In the genomic region with DNA sequence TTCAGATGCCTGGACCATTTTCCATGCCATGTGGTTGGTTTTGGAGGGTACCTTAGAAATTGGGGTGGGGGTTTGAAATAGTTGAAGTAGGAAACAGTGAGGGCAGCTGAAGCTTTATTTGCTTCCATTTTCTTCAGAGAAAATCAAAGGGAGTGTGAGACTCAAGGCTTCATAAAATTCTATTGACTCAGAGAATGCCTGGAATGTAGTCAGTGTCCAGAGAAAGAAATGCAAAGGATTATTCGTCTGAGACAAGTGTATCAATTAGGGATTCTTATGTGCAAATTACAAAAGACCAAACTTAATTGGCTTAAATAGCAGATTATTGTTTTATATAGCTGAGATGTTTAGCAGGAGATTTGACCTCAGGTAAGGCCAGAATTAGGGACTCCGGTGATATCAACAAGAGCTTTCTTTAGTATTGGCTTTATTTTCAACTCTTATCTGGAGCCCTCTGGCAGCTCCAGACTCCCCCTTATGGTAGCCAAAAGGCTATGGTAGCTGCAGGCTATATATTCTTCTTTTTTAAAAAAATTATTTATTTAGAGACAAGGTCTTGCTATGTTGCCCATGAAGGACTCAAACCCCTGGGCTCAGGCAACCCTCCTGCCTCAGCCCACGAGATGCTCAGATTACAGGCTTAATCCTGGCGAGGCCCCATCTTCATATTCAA, we compare ENCODE assay signal across 16 cellular contexts. TPM values are rescaled to one million over a fixed set of nuclear protein-coding genes. Genes with fewer than 3 reads are reported as not detected.
DNase-seq lines count a peak whose midpoint lies in the region; ATAC-seq and TF ChIP-seq lines count a peak whose summit lies in the region.
"Had no signal": no experiment of that assay in that cellular context is flagged by ENCODE, and none has a peak within 500 bp of the region (broad histone marks: within the 10 kb centered on the region; RNA-seq: fewer than 3 reads in every experiment).

No MANE protein-coding gene starts in this region.

- H2AFZ ChIP-seq in MM.1S (ENCODE audit: low read length): no peak overlapping the region
- no peak overlapping the region for H2AFZ ChIP-seq in osteoblast (ENCODE audit: low read length)
- H2AFZ ChIP-seq: PC-9 had no signal

- no peaks in the 10 kb centered on the region for H3F3A ChIP-seq in MM.1S (ENCODE audit: insufficient read depth, low read length)

- H3K36me3 ChIP-seq in MM.1S (replicated peaks; ENCODE audit: insufficient read depth, low read length) (no peaks in the 10 kb centered on the region), osteoblast (ENCODE audit: insufficient read depth, low read length) (no peaks in the 10 kb centered on the region), mesendoderm (ENCODE audit: control insufficient read depth, insufficient read depth, low read length) (no peaks in the 10 kb centered on the region)
- H3K36me3 ChIP-seq: transverse colon had no signal

- H4K5ac ChIP-seq in mesendoderm (ENCODE audit: low read length): no peak overlapping the region

- no CpG with 5 or more reads among the region's 4 CpGs for WGBS in mesendoderm (ENCODE audit: extremely low coverage, insufficient coverage, low lambda C conversion rate)

- no peak overlapping the region for H3K4ac ChIP-seq in mesendoderm (ENCODE audit: low read depth, low read length)

- no peak overlapping the region for H2BK120ac ChIP-seq in mesendoderm (ENCODE audit: low read depth, low read length)

- H3K9ac ChIP-seq in MM.1S (ENCODE audit: low read length) (no peak overlapping the region), mesendoderm (ENCODE audit: low read length) (no peak overlapping the region)

- H3K27ac ChIP-seq in MM.1S (ENCODE audit: low read length) (no peak overlapping the region), osteoblast (ENCODE audit: low read depth, low read length) (no peak overlapping the region), mesendoderm (ENCODE audit: low read depth, low read length) (no peak overlapping the region)
- H3K27ac ChIP-seq: PC-9, transverse colon had no signal

- H4K8ac ChIP-seq in mesendoderm (ENCODE audit: low read depth, low read length): no peak overlapping the region

- no peak overlapping the region for H3K56ac ChIP-seq in mesendoderm (ENCODE audit: low read length)

- H3K27me3 ChIP-seq in MM.1S (replicated peaks; ENCODE audit: insufficient read depth, low read length) (no peaks in the 10 kb centered on the region), osteoblast (ENCODE audit: insufficient read depth, low read length) (peaks cover 4% of the 10 kb centered on the region), mesendoderm (ENCODE audit: insufficient read depth, low read length, poor library complexity) (no peaks in the 10 kb centered on the region)
- H3K27me3 ChIP-seq: transverse colon had no signal

- H3K23ac ChIP-seq in mesendoderm (ENCODE audit: low read length): no peak overlapping the region

- H3K18ac ChIP-seq in mesendoderm (ENCODE audit: low read length): no peak overlapping the region

- H3K79me1 ChIP-seq in mesendoderm (ENCODE audit: low read length): no peaks in the 10 kb centered on the region

- H3K79me2 ChIP-seq in MM.1S (ENCODE audit: low read length) (no peaks in the 10 kb centered on the region), osteoblast (ENCODE audit: insufficient read depth, low read length) (no peaks in the 10 kb centered on the region), mesendoderm (ENCODE audit: control insufficient read depth, insufficient read depth, low read length) (no peaks in the 10 kb centered on the region)

- H3K4me1 ChIP-seq in MM.1S (ENCODE audit: low read length): peaks cover 9% of the 10 kb centered on the region; the same call in 1 of the 2 replicates
- peaks cover 27% of the 10 kb centered on the region for H3K4me1 ChIP-seq in osteoblast (ENCODE audit: insufficient read depth, low read length)
- H3K4me1 ChIP-seq in mesendoderm (ENCODE audit: control insufficient read depth, low read depth, low read length): no peaks in the 10 kb centered on the region
- H3K4me1 ChIP-seq: transverse colon had no signal

- H3K4me3 ChIP-seq in MM.1S (ENCODE audit: low read length): no peak overlapping the region
- no peak overlapping the region for H3K4me3 ChIP-seq in cardiac fibroblast (replicated peaks in 1 of 2; ENCODE audit: low read depth in 2 of 2, low read length in 2 of 2)
- no peak overlapping the region for H3K4me3 ChIP-seq in osteoblast (ENCODE audit: insufficient read depth, low read length)
- H3K4me3 ChIP-seq in mesendoderm (ENCODE audit: low read length): no peak overlapping the region
- H3K4me3 ChIP-seq: PC-9, transverse colon had no signal

- H4K20me1 ChIP-seq in MM.1S (ENCODE audit: insufficient read depth, low read length) (no peaks in the 10 kb centered on the region), osteoblast (ENCODE audit: insufficient read depth, low read length) (no peaks in the 10 kb centered on the region)

- no peaks in the 10 kb centered on the region for H3K9me3 ChIP-seq in MM.1S (replicated peaks; ENCODE audit: insufficient read depth, low read length)
- H3K9me3 ChIP-seq in osteoblast (ENCODE audit: low read depth, low read length): no peaks in the 10 kb centered on the region
- H3K9me3 ChIP-seq: transverse colon had no signal

- TF ChIP-seq CTCF in MM.1S (IDR thresholded peaks at IDR 0.05; ENCODE audit: low read length): peak; percentile 17
- peak; percentile 37 for TF ChIP-seq CTCF in cardiac fibroblast (IDR thresholded peaks at IDR 0.05; ENCODE audit: low read depth, low read length)
- peak; percentile 33 for TF ChIP-seq CTCF in osteoblast (IDR thresholded peaks at IDR 0.05; ENCODE audit: extremely low read depth, low read depth, low read length)

- DNase-seq in NCI-H82 (lab: John Stamatoyannopoulos, UW): peak; percentile 26
- no peak for DNase-seq in NCI-H82 treated with DMSO at 0.1 percent for 48 hours (lab: John Stamatoyannopoulos, UW; ENCODE audit: unreplicated experiment)
- no peak for DNase-seq in MM.1S
- DNase-seq in cardiac fibroblast (ENCODE audit: low read depth in 2 of 2): no peak
- no peak for DNase-seq in osteoblast (ENCODE audit: insufficient read length, low spot score, missing footprints)
- DNase-seq in NCI-H128 (lab: John Stamatoyannopoulos, UW; ENCODE audit: unreplicated experiment): no peak
- DNase-seq in mesendoderm: no peak
- DNase-seq: 8988T; activated CD4-positive, alpha-beta memory T cell treated with anti-CD3 and anti-CD28 coated beads, Interleukin-2, amount 10 ng/mL, durations not matched to agents 7 days and 5 days; left cardiac atrium; NCI-H2107; nephron progenitor cell; PC-9; small intestine; transverse colon had no signal

- no peaks in the 10 kb centered on the region for H3K9me2 ChIP-seq in MM.1S (replicated peaks; ENCODE audit: insufficient read depth, low read length)

- no peak for ATAC-seq in GM19023 (IDR thresholded peaks at IDR 0.05; ENCODE audit: unreplicated experiment)
- ATAC-seq: left cardiac atrium had no signal

- H2AK5ac ChIP-seq in mesendoderm (ENCODE audit: low read length): no peak overlapping the region

- H2BK5ac ChIP-seq in mesendoderm (ENCODE audit: low read length): no peak overlapping the region

- H2BK15ac ChIP-seq in mesendoderm (replicated peaks; ENCODE audit: low read depth): no peak overlapping the region

- no peak overlapping the region for H3K4me2 ChIP-seq in MM.1S (ENCODE audit: low read depth, low read length)
- H3K4me2 ChIP-seq in osteoblast (ENCODE audit: insufficient read depth, low read length): no peak overlapping the region
- no peak overlapping the region for H3K4me2 ChIP-seq in mesendoderm (ENCODE audit: low read length)
- H3K4me2 ChIP-seq: PC-9 had no signal

RNA-seq across cellular contexts. Expression of a gene that starts 38.9 kb away (rescaled TPM):
- 29.8 and 41.3 TPM in 2 replicates for total RNA-seq in osteoblast
- polyA plus RNA-seq in mesendoderm (2013, experiment 1 of 2): 311 TPM
- 308 TPM for polyA plus RNA-seq in mesendoderm (2013, experiment 2 of 2)

RNA-seq across cellular contexts. Expression of a gene that starts 41.6 kb away (rescaled TPM):
- 54.5 and 75.6 TPM in 2 replicates for total RNA-seq in osteoblast
- 37.2 TPM for polyA plus RNA-seq in mesendoderm (2013, experiment 1 of 2)
- polyA plus RNA-seq in mesendoderm (2013, experiment 2 of 2): 36.5 TPM
